Comparison of ENCODE assay signal across 1 cellular context in genomic region chr15:76345880-76346665, GRCh38.
TF ChIP-seq lines count a peak whose summit lies in the region.

No MANE protein-coding gene starts in this region.

TF ChIP-seq in K562, 482 proteins besides CTCF, POLR2A, EP300 and RAD21:
- peak; percentile 53; the same call in 1 of the 2 replicates for TF ChIP-seq TFAP4 (CRISPR knock-in tag; IDR thresholded peaks at IDR 0.05; ENCODE audit: borderline replicate concordance)
- TF ChIP-seq STAT6 (CRISPR knock-in tag; IDR thresholded peaks at IDR 0.05) = no peak
- TF ChIP-seq POLR2G (IDR thresholded peaks at IDR 0.05; ENCODE audit: low read depth, low read length) = peak; percentile 61
- no peak for TF ChIP-seq ZNF212 (CRISPR knock-in tag; IDR thresholded peaks at IDR 0.05)
- TF ChIP-seq ZBTB33 (CRISPR knock-in tag; IDR thresholded peaks at IDR 0.05) = 0 out of 2 replicates have a peak, but pooled peaks have one; percentile 26
- no peak for TF ChIP-seq MECOM (CRISPR knock-in tag; IDR thresholded peaks at IDR 0.05)
- TF ChIP-seq RBFOX2 (IDR thresholded peaks at IDR 0.05; ENCODE audit: low read depth, low read length) = peak; percentile 21; the same call in 1 of the 2 replicates
